ENCODE assay signal across 1 cellular context in the genomic region with DNA sequence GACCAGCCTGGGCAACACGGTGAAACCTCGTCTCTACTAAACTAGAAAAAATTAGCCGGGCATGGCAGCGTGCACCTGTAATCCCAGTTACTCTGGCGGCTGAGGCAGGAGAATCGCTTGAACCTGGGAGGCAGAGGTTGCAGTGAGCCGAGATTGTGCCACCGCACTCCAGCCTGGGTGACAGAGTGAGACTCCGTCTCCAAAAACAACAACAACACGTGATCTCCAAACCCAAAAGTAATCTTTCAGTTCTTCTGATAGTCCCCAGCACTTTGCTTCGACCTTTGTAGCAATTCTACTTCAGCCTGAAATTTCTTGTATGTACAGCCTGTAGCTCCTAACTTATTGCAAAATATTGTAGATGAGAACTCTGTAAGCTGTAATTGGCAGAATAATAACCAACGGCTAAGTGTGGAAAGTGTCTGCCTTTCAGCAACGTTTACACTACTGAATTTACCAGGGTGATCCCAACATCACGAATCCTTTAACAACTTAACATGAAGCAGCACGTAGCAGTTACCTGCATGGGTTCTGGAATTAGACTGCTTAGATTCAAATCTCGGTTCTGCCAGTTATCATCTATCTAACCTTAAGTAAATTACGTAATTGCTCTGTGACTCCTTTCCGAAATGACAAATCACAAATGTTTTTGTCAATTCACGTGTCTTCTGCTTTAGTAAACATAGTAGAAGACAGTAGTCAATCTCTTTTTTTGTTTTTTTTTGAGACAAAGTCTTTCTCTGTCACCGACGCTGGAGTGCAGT.
TF ChIP-seq lines count a peak whose summit lies in the region.

No MANE protein-coding gene starts in this region.

TF ChIP-seq in K562, 482 proteins besides CTCF, POLR2A, EP300 and RAD21:
- TF ChIP-seq, protein P1, sequence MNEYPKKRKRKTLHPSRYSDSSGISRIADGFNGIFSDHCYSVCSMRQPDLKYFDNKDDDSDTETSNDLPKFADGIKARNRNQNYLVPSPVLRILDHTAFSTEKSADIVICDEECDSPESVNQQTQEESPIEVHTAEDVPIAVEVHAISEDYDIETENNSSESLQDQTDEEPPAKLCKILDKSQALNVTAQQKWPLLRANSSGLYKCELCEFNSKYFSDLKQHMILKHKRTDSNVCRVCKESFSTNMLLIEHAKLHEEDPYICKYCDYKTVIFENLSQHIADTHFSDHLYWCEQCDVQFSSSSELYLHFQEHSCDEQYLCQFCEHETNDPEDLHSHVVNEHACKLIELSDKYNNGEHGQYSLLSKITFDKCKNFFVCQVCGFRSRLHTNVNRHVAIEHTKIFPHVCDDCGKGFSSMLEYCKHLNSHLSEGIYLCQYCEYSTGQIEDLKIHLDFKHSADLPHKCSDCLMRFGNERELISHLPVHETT (CRISPR knock-in tag; conservative IDR thresholded peaks at IDR 0.05 in 1 of 2, IDR thresholded peaks at IDR 0.05 in 1 of 2): 0 out of 4 replicates have a peak, but pooled peaks of 1 of the 2 experiments have one; percentile 11
